ENCODE assay signal across 12 cellular contexts in genomic region chr9:34451545-34451944, GRCh38. TPM values are rescaled to one million over a fixed set of nuclear protein-coding genes. Genes with fewer than 3 reads are reported as not detected.
A peak's percentile ranks its signal among the peaks of the same experiment; 100 is the strongest.
DNase-seq lines count a peak whose midpoint lies in the region; ATAC-seq, FAIRE-seq and TF ChIP-seq lines count a peak whose summit lies in the region.
"Had no signal": no experiment of that assay in that cellular context is flagged by ENCODE, and none has a peak within 500 bp of the region (broad histone marks: within the 10 kb centered on the region; RNA-seq: fewer than 3 reads in every experiment).

No MANE protein-coding gene starts in this region.

- peak overlapping the region; percentile 65 for H3K4me3 Mint-ChIP-seq in natural killer cell treated with Interleukin-12 subunit alpha and Interleukin-12 subunit beta and Interleukin-15 and Interleukin-18, amount 100 ng/mL, for 72 hours
- no peak overlapping the region for H3K4me3 Mint-ChIP-seq in natural killer cell
- H3K4me3 Mint-ChIP-seq: dendritic cell treated with granulocyte-macrophage colony-stimulating factor and Interleukin-4, amounts not matched to agents 40 ng/mL and 50 ng/mL, for 4 days had no signal

- H3K4me1 Mint-ChIP-seq in natural killer cell treated with Interleukin-12 subunit alpha and Interleukin-12 subunit beta and Interleukin-15 and Interleukin-18, amount 100 ng/mL, for 72 hours (ENCODE audit: low read depth in 2 of 2) = peaks cover 35 to 41% of the 10 kb centered on the region in 2 donors
- peaks cover 22 to 36% of the 10 kb centered on the region in 2 donors for H3K4me1 Mint-ChIP-seq in natural killer cell

- FAIRE-seq in K562 (lab: Jason Lieb, UNC) = peak; percentile 82

- H3K27ac Mint-ChIP-seq in natural killer cell treated with Interleukin-12 subunit alpha and Interleukin-12 subunit beta and Interleukin-15 and Interleukin-18, amount 100 ng/mL, for 72 hours = peak overlapping the region; percentile 22 to 43
- H3K27ac Mint-ChIP-seq in natural killer cell = no peak overlapping the region
- H3K27ac Mint-ChIP-seq: dendritic cell treated with granulocyte-macrophage colony-stimulating factor and Interleukin-4, amounts not matched to agents 40 ng/mL and 50 ng/mL, for 4 days had no signal

- TF ChIP-seq CTCF in natural killer cell (IDR thresholded peaks at IDR 0.05) = no peak
- no peak for TF ChIP-seq CTCF in K562 (IDR thresholded peaks at IDR 0.05 in 2 of 3, conservative IDR thresholded peaks at IDR 0.05 in 1 of 3; ENCODE audit: insufficient read depth in 2 of 3, low read depth in 1 of 3, low read length in 3 of 3)
- TF ChIP-seq CTCF in upper lobe of left lung (IDR thresholded peaks at IDR 0.05) = no peak

- TF ChIP-seq POLR2A in K562 (conservative IDR thresholded peaks at IDR 0.05) (no peak), upper lobe of left lung (IDR thresholded peaks at IDR 0.05) (no peak), erythroblast (IDR thresholded peaks at IDR 0.05; ENCODE audit: low read length) (no peak)

- peak; percentile 87 to 93 for ATAC-seq in natural killer cell treated with Interleukin-12 subunit alpha and Interleukin-12 subunit beta and Interleukin-15 and Interleukin-18, amount 100 ng/mL, for 72 hours
- ATAC-seq in natural killer cell = no peak
- peak; percentile 75 for ATAC-seq in HG03354 (IDR thresholded peaks at IDR 0.05; ENCODE audit: poor library complexity, severe bottlenecking, unreplicated experiment)
- ATAC-seq in K562 = peak; percentile 85
- ATAC-seq in upper lobe of left lung (ENCODE audit: low FRiP score in 2 of 2) = no peak
- ATAC-seq in GM21381 (IDR thresholded peaks at IDR 0.05; ENCODE audit: unreplicated experiment) = no peak

- H3K9me3 ChIP-seq in K562 (replicated peaks; ENCODE audit: control insufficient read depth, insufficient read depth, low read depth, low read length) (no peaks in the 10 kb centered on the region), upper lobe of left lung (no peaks in the 10 kb centered on the region)
- H3K9me3 ChIP-seq: BLaER1 had no signal

- H3K36me3 Mint-ChIP-seq in natural killer cell treated with Interleukin-12 subunit alpha and Interleukin-12 subunit beta and Interleukin-15 and Interleukin-18, amount 100 ng/mL, for 72 hours = no peaks in the 10 kb centered on the region
- no peaks in the 10 kb centered on the region for H3K36me3 Mint-ChIP-seq in natural killer cell

- intact Hi-C loops in natural killer cell (cut with micrococcal nuclease) = no loop called here
- intact Hi-C loops in K562 (cut with micrococcal nuclease) = no loop called here

- WGBS in K562 (ENCODE audit: insufficient coverage, low coverage, missing lambda C conversion rate) = 0% methylated on average over 3 of the region's 3 CpGs
- 64 to 71% methylated on average over 3 of the region's 3 CpGs for WGBS in upper lobe of left lung, 2 donors

- POLR2A ChIA-PET in K562 (lab: Yijun Ruan, JAX) = interaction anchor here (0.7 to 1.5 kb wide), 2 partner anchors 12 to 46 kb away, joined by 3 to 4 read pairs; no protein-coding TSS in a partner anchor

- TF ChIP-seq RAD21 in K562 (CRISPR knock-in tag; conservative IDR thresholded peaks at IDR 0.05 in 1 of 2, IDR thresholded peaks at IDR 0.05 in 1 of 2) = no peak

- no peaks in the 10 kb centered on the region for H3K9me3 Mint-ChIP-seq in natural killer cell treated with Interleukin-12 subunit alpha and Interleukin-12 subunit beta and Interleukin-15 and Interleukin-18, amount 100 ng/mL, for 72 hours
- H3K9me3 Mint-ChIP-seq in natural killer cell = no peaks in the 10 kb centered on the region
- H3K9me3 Mint-ChIP-seq: dendritic cell treated with granulocyte-macrophage colony-stimulating factor and Interleukin-4, amounts not matched to agents 40 ng/mL and 50 ng/mL, for 4 days had no signal

- no peak overlapping the region for H2AFZ ChIP-seq in K562 (ENCODE audit: low read depth, low read length)

- H3K4me1 ChIP-seq in K562 (replicated peaks in 1 of 2; ENCODE audit: control insufficient read depth in 2 of 2, insufficient read depth in 2 of 2, low read length in 2 of 2) (peaks cover 7 to 13% of the 10 kb centered on the region in 2 experiments; a peak in 3 of 5 replicates), upper lobe of left lung (peaks cover 8 to 45% (median 37%) of the 10 kb centered on the region in 4 donors)

- peak overlapping the region in 1 of 2 experiments; percentile 75; a peak in 1 of 4 replicates for H3K9ac ChIP-seq in K562 (ENCODE audit: insufficient read depth in 1 of 2, low read depth in 2 of 2, low read length in 2 of 2)
- H3K9ac ChIP-seq: BLaER1 had no signal

- in situ Hi-C loops in K562 (cut with MboI) = no loop called here

- H3K9me1 ChIP-seq in K562 (ENCODE audit: control insufficient read depth, insufficient read depth, low read length) = no peaks in the 10 kb centered on the region

- CTCF ChIA-PET in K562 (lab: Yijun Ruan, JAX; ENCODE audit: low intra/inter-chr PET ratio) = no interaction called here

- H3K36me3 ChIP-seq in K562 (ENCODE audit: control insufficient read depth, insufficient read depth, low read length) = no peaks in the 10 kb centered on the region
- H3K36me3 ChIP-seq in upper lobe of left lung = no peaks in the 10 kb centered on the region
- H3K36me3 ChIP-seq: BLaER1 had no signal

- no peaks in the 10 kb centered on the region for H3K27me3 ChIP-seq in K562 (ENCODE audit: control insufficient read depth in 2 of 2, insufficient read depth in 2 of 2, low read length in 2 of 2)
- H3K27me3 ChIP-seq in upper lobe of left lung = no peaks in the 10 kb centered on the region
- H3K27me3 ChIP-seq: BLaER1 had no signal

- H3K4me3 ChIP-seq in K562 = no peak overlapping the region
- no peak overlapping the region for H3K4me3 ChIP-seq in upper lobe of left lung
- H3K4me3 ChIP-seq: BLaER1 had no signal

- no peak for TF ChIP-seq EP300 in K562 (IDR thresholded peaks at IDR 0.05; ENCODE audit: low read length)
- TF ChIP-seq EP300 in upper lobe of left lung (IDR thresholded peaks at IDR 0.05) = no peak

- peaks cover 9% of the 10 kb centered on the region; the same call in 1 of the 2 replicates for H4K20me1 ChIP-seq in K562 (replicated peaks; ENCODE audit: control insufficient read depth, insufficient read depth, low read length)

- no peak overlapping the region for H3K27ac ChIP-seq in K562 (ENCODE audit: extremely low read depth, low read depth, low read length)
- peak overlapping the region in 3 of 4 donors; percentile 4 to 59 (median 13) for H3K27ac ChIP-seq in upper lobe of left lung
- H3K27ac ChIP-seq: BLaER1 had no signal

- H3K27me3 Mint-ChIP-seq in natural killer cell treated with Interleukin-12 subunit alpha and Interleukin-12 subunit beta and Interleukin-15 and Interleukin-18, amount 100 ng/mL, for 72 hours = no peaks in the 10 kb centered on the region
- H3K27me3 Mint-ChIP-seq in natural killer cell (ENCODE audit: low read depth in 2 of 2) = no peaks in the 10 kb centered on the region
- H3K27me3 Mint-ChIP-seq: dendritic cell treated with granulocyte-macrophage colony-stimulating factor and Interleukin-4, amounts not matched to agents 40 ng/mL and 50 ng/mL, for 4 days had no signal

- BruUV-seq in K562 (replicated peaks; lab: Mats Ljungman, UMichigan) = no TSS peak

- no peaks in the 10 kb centered on the region for H3K79me2 ChIP-seq in K562 (ENCODE audit: control insufficient read depth, insufficient read depth, low read length)

- no peak for DNase-seq in natural killer cell treated with Interleukin-12 subunit alpha and Interleukin-12 subunit beta and Interleukin-15 and Interleukin-18, amount 100 ng/mL, for 72 hours (ENCODE audit: low spot score)
- DNase-seq in natural killer cell = no peak
- DNase-seq in K562 (ENCODE audit: extremely low read depth in 1 of 4, low spot score in 3 of 4) = peak; percentile 39 to 60 (median 48)
- DNase-seq in upper lobe of left lung = no peak
- DNase-seq in NCI-H1694 (lab: John Stamatoyannopoulos, UW) = no peak
- no peak for DNase-seq in erythroblast (lab: John Stamatoyannopoulos, UW)
- DNase-seq: NCI-H446 had no signal

- H3K4me2 ChIP-seq in K562 (ENCODE audit: insufficient read depth, low read length) = no peak overlapping the region; the same call in 1 of the 2 replicates
- H3K4me2 ChIP-seq: BLaER1 had no signal

RNA-seq across cellular contexts. Expression of gene FAM219A, which starts 6.8 kb away (rescaled TPM):
- total RNA-seq in natural killer cell treated with Interleukin-12 subunit alpha and Interleukin-12 subunit beta and Interleukin-15 and Interleukin-18, amount 100 ng/mL, for 72 hours = 10 to 100 TPM; 21.4 to 23.5 TPM
- total RNA-seq in natural killer cell = 10 to 100 TPM; 18.9 to 20.6 (median 19.2) TPM
- 3.2 and 6.0 TPM in 2 replicates for total RNA-seq in K562 (2011; cell fraction: chromatin; rRNA removed; ENCODE audit: low replicate concordance)
- total RNA-seq in K562 (2011; cell fraction: nucleolus; rRNA removed) = 3.3 and 3.7 TPM in 2 replicates
- 5.0 and 5.1 TPM in 2 replicates for total RNA-seq in K562 (2011; cell fraction: nucleoplasm; rRNA removed)
- 2.5 and 4.7 TPM in 2 replicates for total RNA-seq in K562 (2014; rRNA removed)
- total RNA-seq in K562 (2014; rRNA removed; fragmentation: Illumina TruSeq; extraction: Trizol) = 2.9 and 3.3 TPM in 2 replicates
- total RNA-seq in K562 (2015; rRNA removed; fragmentation: Illumina TruSeq; extraction: Trizol) = 2.9 and 3.4 TPM in 2 replicates
- 8.4 and 8.6 TPM in 2 replicates for total RNA-seq in K562 (2021)
- 2.7 and 4.3 TPM in 2 replicates for polyA plus RNA-seq in K562 (2011; rRNA removed)
- polyA plus RNA-seq in K562 (2011; cell fraction: cytosol; rRNA removed) = 3.6 and 5.5 TPM in 2 replicates
- polyA plus RNA-seq in K562 (2011; cell fraction: nucleus; rRNA removed) = 6.8 and 7.3 TPM in 2 replicates
- polyA plus RNA-seq in K562 (2012) = 5.8 and 6.4 TPM in 2 replicates
- polyA plus RNA-seq in K562 (2014; fragmentation: Illumina TruSeq; extraction: Trizol) = 4.5 and 4.8 TPM in 2 replicates
- under 1 TPM; 0.63 to 0.71 TPM for polyA plus RNA-seq in K562 (2014; fragmentation: Nextera tagmentation; extraction: Ambion mirVana)
- polyA plus RNA-seq in K562 (2014; rRNA removed) = 5.4 and 6.1 TPM in 2 replicates
- polyA minus RNA-seq in K562 (2011; rRNA and poly(A)+ RNA removed) = 2.2 and 2.4 TPM in 2 replicates
- polyA minus RNA-seq in K562 (2011; cell fraction: cytosol; rRNA and poly(A)+ RNA removed) = 1.9 and 2.7 TPM in 2 replicates
- 1.3 TPM in 2 replicates for polyA minus RNA-seq in K562 (2011; cell fraction: nucleus; rRNA and poly(A)+ RNA removed)
- total RNA-seq in upper lobe of left lung = 10 to 100 TPM; 10.0 to 33.0 (median 15.2) TPM

RNA-seq across cellular contexts. Expression of gene DNAI1, which starts 7.1 kb away (rescaled TPM):
- not detected for total RNA-seq in natural killer cell treated with Interleukin-12 subunit alpha and Interleukin-12 subunit beta and Interleukin-15 and Interleukin-18, amount 100 ng/mL, for 72 hours
- total RNA-seq in natural killer cell = not detected
- 0.55 TPM in 1 of 2 replicates, not detected in the other for total RNA-seq in K562 (2011; cell fraction: chromatin; rRNA removed; ENCODE audit: low replicate concordance)
- not detected in 2 replicates for total RNA-seq in K562 (2011; cell fraction: nucleolus; rRNA removed)
- total RNA-seq in K562 (2011; cell fraction: nucleoplasm; rRNA removed) = 0.29 TPM in 1 of 2 replicates, not detected in the other
- total RNA-seq in K562 (2014; rRNA removed) = not detected in 2 replicates
- total RNA-seq in K562 (2014; rRNA removed; fragmentation: Illumina TruSeq; extraction: Trizol) = not detected in 2 replicates
- not detected in 2 replicates for total RNA-seq in K562 (2015; rRNA removed; fragmentation: Illumina TruSeq; extraction: Trizol)
- total RNA-seq in K562 (2021) = not detected in 2 replicates
- polyA plus RNA-seq in K562 (2011; rRNA removed) = 0.03 and 0.04 TPM in 2 replicates
- 0.03 TPM in 2 replicates for polyA plus RNA-seq in K562 (2011; cell fraction: cytosol; rRNA removed)
- polyA plus RNA-seq in K562 (2011; cell fraction: nucleus; rRNA removed) = 0.11 and 0.17 TPM in 2 replicates
- not detected in 2 replicates for polyA plus RNA-seq in K562 (2012)
- polyA plus RNA-seq in K562 (2014; fragmentation: Illumina TruSeq; extraction: Trizol) = not detected in 2 replicates
- polyA plus RNA-seq in K562 (2014; fragmentation: Nextera tagmentation; extraction: Ambion mirVana) = under 1 TPM in 1 of 2 experiments, not detected in 1; 0.01 TPM
- polyA plus RNA-seq in K562 (2014; rRNA removed) = 0.17 TPM in 1 of 2 replicates, not detected in the other
- not detected in 2 replicates for polyA minus RNA-seq in K562 (2011; rRNA and poly(A)+ RNA removed)
- not detected in 2 replicates for polyA minus RNA-seq in K562 (2011; cell fraction: cytosol; rRNA and poly(A)+ RNA removed)
- not detected in 2 replicates for polyA minus RNA-seq in K562 (2011; cell fraction: nucleus; rRNA and poly(A)+ RNA removed)
- 10 to 100 TPM in 3 of 6 donors, 1 to 10 TPM in 2, under 1 TPM in 1; 0.37 to 39.8 (median 9.7) TPM for total RNA-seq in upper lobe of left lung
- total RNA-seq: osteocyte had no signal

Comparison
In these comparisons a context has a peak if more than half of its experiments do, and no peak if none do; other contexts are left out.
1. ATAC-seq: peak in natural killer cell treated with Interleukin-12 subunit alpha and Interleukin-12 subunit beta and Interleukin-15 and Interleukin-18, amount 100 ng/mL, for 72 hours (2 of 2), HG03354 (single experiment) and K562 (single experiment); none in natural killer cell (0 of 3), upper lobe of left lung (0 of 2) and GM21381 (single experiment).
2. H3K27ac Mint-ChIP-seq: peak in natural killer cell treated with Interleukin-12 subunit alpha and Interleukin-12 subunit beta and Interleukin-15 and Interleukin-18, amount 100 ng/mL, for 72 hours (2 of 2); none in natural killer cell (0 of 2).
3. DNase-seq: peak in K562 (4 of 4); none in natural killer cell treated with Interleukin-12 subunit alpha and Interleukin-12 subunit beta and Interleukin-15 and Interleukin-18, amount 100 ng/mL, for 72 hours (single experiment), natural killer cell (single experiment), upper lobe of left lung (0 of 2), NCI-H1694 (single experiment) and erythroblast (0 of 2).